ENCODE assay signal across 9 cellular contexts in genomic region chr3:112405845-112406244, GRCh38.
A peak's percentile ranks its signal among the peaks of the same experiment; 100 is the strongest.
DNase-seq lines count a peak whose midpoint lies in the region; ATAC-seq lines count a peak whose summit lies in the region.
"Had no signal": no experiment of that assay in that cellular context is flagged by ENCODE, and none has a peak within 500 bp of the region (broad histone marks: within the 10 kb centered on the region; RNA-seq: fewer than 3 reads in every experiment).

No MANE protein-coding gene starts in this region.

- ATAC-seq in GM19351 (IDR thresholded peaks at IDR 0.05; ENCODE audit: unreplicated experiment) (peak; percentile 51), HG03135 (IDR thresholded peaks at IDR 0.05; ENCODE audit: unreplicated experiment) (peak; percentile 42)
- ATAC-seq: heart right ventricle had no signal

- DNase-seq in activated T-cell treated with anti-CD3 and anti-CD28 coated beads, Interleukin-2, amount 50 U/mL, for 48 hours = peak; percentile 35 to 54
- DNase-seq in stimulated activated CD4-positive, alpha-beta T cell treated with anti-CD3 and anti-CD28 coated beads, Interleukin-2, amount 100 ng/mL, for 4 hours (ENCODE audit: low read depth) = peak; percentile 24
- DNase-seq in iPS-NIHi7 (ENCODE audit: extremely low spot score) (no peak), activated gamma-delta T cell treated with Interleukin-2 at 50 U/mL for 16 hours (no peak), NCI-H2107 treated with DMSO at 0.1 percent for 48 hours (lab: John Stamatoyannopoulos, UW; ENCODE audit: unreplicated experiment) (no peak)
- DNase-seq: heart right ventricle, NCI-H1694 treated with DMSO at 0.1 percent for 48 hours had no signal

Comparison
In these comparisons a context has a peak if more than half of its experiments do, and no peak if none do; other contexts are left out.
1. DNase-seq: peak in activated T-cell treated with anti-CD3 and anti-CD28 coated beads, Interleukin-2, amount 50 U/mL, for 48 hours (2 of 2) and stimulated activated CD4-positive, alpha-beta T cell treated with anti-CD3 and anti-CD28 coated beads, Interleukin-2, amount 100 ng/mL, for 4 hours (single experiment); none in iPS-NIHi7 (single experiment), activated gamma-delta T cell treated with Interleukin-2 at 50 U/mL for 16 hours (single experiment) and NCI-H2107 treated with DMSO at 0.1 percent for 48 hours (single experiment).